ENCODE assay signal across 14 cellular contexts in the genomic region with DNA sequence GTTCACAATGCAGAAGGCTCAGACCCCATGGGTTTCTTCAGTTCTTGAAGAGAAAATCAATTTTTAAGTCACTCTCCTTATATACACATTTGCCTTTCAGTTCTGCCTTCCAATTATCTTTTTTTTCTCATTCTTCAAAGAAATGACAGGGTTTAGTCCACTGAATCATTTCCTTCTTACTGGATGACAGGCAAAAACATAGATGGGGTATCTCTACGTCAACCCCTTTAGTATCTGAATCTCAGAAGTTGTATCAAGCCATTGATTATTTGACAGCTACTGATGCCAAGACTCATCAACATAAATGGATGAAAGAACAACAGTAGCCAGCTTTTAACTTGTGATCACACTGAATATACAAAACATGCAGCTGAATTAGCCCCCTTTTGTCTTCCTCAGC. TPM values are rescaled to one million over a fixed set of nuclear protein-coding genes. Genes with fewer than 3 reads are reported as not detected.
DNase-seq lines count a peak whose midpoint lies in the region; ATAC-seq and TF ChIP-seq lines count a peak whose summit lies in the region.
"Had no signal": no experiment of that assay in that cellular context is flagged by ENCODE, and none has a peak within 500 bp of the region (broad histone marks: within the 10 kb centered on the region; RNA-seq: fewer than 3 reads in every experiment).

No MANE protein-coding gene starts in this region.

- TF ChIP-seq CTCF in brain (conservative IDR thresholded peaks at IDR 0.05), result no peak

- H3K4me3 Mint-ChIP-seq in activated CD4-positive, alpha-beta memory T cell treated with anti-CD3 and anti-CD28 coated beads for 36 hours, result no peak overlapping the region
- no peak overlapping the region for H3K4me3 Mint-ChIP-seq in activated CD4-positive, alpha-beta memory T cell treated with anti-CD3 and anti-CD28 coated beads, Interleukin-2, amount 10 ng/mL, durations not matched to agents 7 days and 5 days
- peak overlapping the region in 3 of 5 experiments; percentile 37 to 61 (median 58) for H3K4me3 Mint-ChIP-seq in brain
- H3K4me3 Mint-ChIP-seq: CD14-positive monocyte had no signal

- intact Hi-C loops in activated CD4-positive, alpha-beta memory T cell treated with anti-CD3 and anti-CD28 coated beads for 36 hours (cut with micrococcal nuclease), result no loop called here

- no peaks in the 10 kb centered on the region for H3K27me3 Mint-ChIP-seq in activated CD4-positive, alpha-beta memory T cell treated with anti-CD3 and anti-CD28 coated beads for 36 hours
- no peaks in the 10 kb centered on the region for H3K27me3 Mint-ChIP-seq in activated CD4-positive, alpha-beta memory T cell treated with anti-CD3 and anti-CD28 coated beads, Interleukin-2, amount 10 ng/mL, durations not matched to agents 7 days and 5 days
- peaks cover under 1% of the 10 kb centered on the region for H3K27me3 Mint-ChIP-seq in brain

- H3K4me1 Mint-ChIP-seq in activated CD4-positive, alpha-beta memory T cell treated with anti-CD3 and anti-CD28 coated beads for 36 hours (ENCODE audit: low read depth), result peaks cover 42% of the 10 kb centered on the region
- H3K4me1 Mint-ChIP-seq in activated CD4-positive, alpha-beta memory T cell treated with anti-CD3 and anti-CD28 coated beads, Interleukin-2, amount 10 ng/mL, durations not matched to agents 7 days and 5 days, result peaks cover 40% of the 10 kb centered on the region
- H3K4me1 Mint-ChIP-seq in brain, result peaks cover 64% of the 10 kb centered on the region

- H3K9me3 Mint-ChIP-seq in activated CD4-positive, alpha-beta memory T cell treated with anti-CD3 and anti-CD28 coated beads for 36 hours, result no peaks in the 10 kb centered on the region
- H3K9me3 Mint-ChIP-seq in activated CD4-positive, alpha-beta memory T cell treated with anti-CD3 and anti-CD28 coated beads, Interleukin-2, amount 10 ng/mL, durations not matched to agents 7 days and 5 days, result no peaks in the 10 kb centered on the region
- H3K9me3 Mint-ChIP-seq in brain, result no peaks in the 10 kb centered on the region

- peak overlapping the region; percentile 0 for H3K27ac ChIP-seq in substantia nigra (ENCODE audit: low read depth, low read length, poor library complexity, severe bottlenecking)

- peaks cover 32% of the 10 kb centered on the region for H3K36me3 Mint-ChIP-seq in activated CD4-positive, alpha-beta memory T cell treated with anti-CD3 and anti-CD28 coated beads for 36 hours
- H3K36me3 Mint-ChIP-seq in activated CD4-positive, alpha-beta memory T cell treated with anti-CD3 and anti-CD28 coated beads, Interleukin-2, amount 10 ng/mL, durations not matched to agents 7 days and 5 days (ENCODE audit: low read depth), result peaks cover 68% of the 10 kb centered on the region
- peaks cover 59% of the 10 kb centered on the region for H3K36me3 Mint-ChIP-seq in brain

- POLR2A ChIA-PET in activated CD4-positive, alpha-beta memory T cell treated with anti-CD3 and anti-CD28 coated beads for 36 hours (lab: Charles Lee), result interaction anchor here (1.0 to 1.1 kb wide), 2 partner anchors 11 to 14 kb away, joined by 4 to 8 read pairs; no protein-coding TSS in a partner anchor
- POLR2A ChIA-PET in activated CD4-positive, alpha-beta memory T cell treated with anti-CD3 and anti-CD28 coated beads, Interleukin-2, amount 10 ng/mL, durations not matched to agents 7 days and 5 days (lab: Charles Lee), result interaction anchor here (1.0 to 2.4 kb wide), 4 partner anchors 10 to 21 kb away, joined by 3 to 10 read pairs (median 4); no protein-coding TSS in a partner anchor

- no peak for ATAC-seq in SK-N-SH treated with all-trans-retinoic acid at 6 μM for 48 hours
- ATAC-seq: HCT116, Right ventricle myocardium inferior had no signal

- peak overlapping the region; percentile 60 for H3K27ac Mint-ChIP-seq in activated CD4-positive, alpha-beta memory T cell treated with anti-CD3 and anti-CD28 coated beads for 36 hours
- no peak overlapping the region for H3K27ac Mint-ChIP-seq in activated CD4-positive, alpha-beta memory T cell treated with anti-CD3 and anti-CD28 coated beads, Interleukin-2, amount 10 ng/mL, durations not matched to agents 7 days and 5 days
- H3K27ac Mint-ChIP-seq in brain, result peak overlapping the region in 3 of 5 experiments; percentile 71 to 92 (median 85)
- H3K27ac Mint-ChIP-seq: CD14-positive monocyte had no signal

- DNase-seq in activated CD4-positive, alpha-beta memory T cell treated with anti-CD3 and anti-CD28 coated beads for 36 hours, result no peak
- no peak for DNase-seq in activated CD4-positive, alpha-beta memory T cell treated with anti-CD3 and anti-CD28 coated beads, Interleukin-2, amount 10 ng/mL, durations not matched to agents 7 days and 5 days
- DNase-seq in NCI-H2227 treated with DMSO at 0.1 percent for 48 hours (lab: John Stamatoyannopoulos, UW) (peak; percentile 16), substantia nigra (lab: John Stamatoyannopoulos, UW) (no peak), cerebellar nuclear complex (lab: John Stamatoyannopoulos, UW) (no peak)
- DNase-seq in stimulated activated naive CD4-positive, alpha-beta T cell (lab: John Stamatoyannopoulos, UW), result no peak
- DNase-seq: DMS53, NCI-H187, NCI-H524 had no signal

- CTCF ChIA-PET in activated CD4-positive, alpha-beta memory T cell treated with anti-CD3 and anti-CD28 coated beads for 36 hours (lab: Charles Lee), result no interaction called here
- CTCF ChIA-PET in activated CD4-positive, alpha-beta memory T cell treated with anti-CD3 and anti-CD28 coated beads, Interleukin-2, amount 10 ng/mL, durations not matched to agents 7 days and 5 days (lab: Charles Lee), result interaction anchor here (0.7 to 1.1 kb wide), 3 partner anchors 11 to 416 kb away, joined by 3 to 5 read pairs (median 3); no protein-coding TSS in a partner anchor

TF ChIP-seq in SK-N-SH treated with all-trans-retinoic acid at 6 μM for 48 hours, 23 proteins besides CTCF, POLR2A, EP300 and RAD21 (continues in another document):
- no peak for TF ChIP-seq GLIS3 (CRISPR knock-in tag; IDR thresholded peaks at IDR 0.05)
- no peak for TF ChIP-seq PPARA (CRISPR knock-in tag; IDR thresholded peaks at IDR 0.05; ENCODE audit: borderline replicate concordance)
- TF ChIP-seq BACH2 (CRISPR knock-in tag; IDR thresholded peaks at IDR 0.05; ENCODE audit: borderline replicate concordance), result no peak
- TF ChIP-seq, protein P1, sequence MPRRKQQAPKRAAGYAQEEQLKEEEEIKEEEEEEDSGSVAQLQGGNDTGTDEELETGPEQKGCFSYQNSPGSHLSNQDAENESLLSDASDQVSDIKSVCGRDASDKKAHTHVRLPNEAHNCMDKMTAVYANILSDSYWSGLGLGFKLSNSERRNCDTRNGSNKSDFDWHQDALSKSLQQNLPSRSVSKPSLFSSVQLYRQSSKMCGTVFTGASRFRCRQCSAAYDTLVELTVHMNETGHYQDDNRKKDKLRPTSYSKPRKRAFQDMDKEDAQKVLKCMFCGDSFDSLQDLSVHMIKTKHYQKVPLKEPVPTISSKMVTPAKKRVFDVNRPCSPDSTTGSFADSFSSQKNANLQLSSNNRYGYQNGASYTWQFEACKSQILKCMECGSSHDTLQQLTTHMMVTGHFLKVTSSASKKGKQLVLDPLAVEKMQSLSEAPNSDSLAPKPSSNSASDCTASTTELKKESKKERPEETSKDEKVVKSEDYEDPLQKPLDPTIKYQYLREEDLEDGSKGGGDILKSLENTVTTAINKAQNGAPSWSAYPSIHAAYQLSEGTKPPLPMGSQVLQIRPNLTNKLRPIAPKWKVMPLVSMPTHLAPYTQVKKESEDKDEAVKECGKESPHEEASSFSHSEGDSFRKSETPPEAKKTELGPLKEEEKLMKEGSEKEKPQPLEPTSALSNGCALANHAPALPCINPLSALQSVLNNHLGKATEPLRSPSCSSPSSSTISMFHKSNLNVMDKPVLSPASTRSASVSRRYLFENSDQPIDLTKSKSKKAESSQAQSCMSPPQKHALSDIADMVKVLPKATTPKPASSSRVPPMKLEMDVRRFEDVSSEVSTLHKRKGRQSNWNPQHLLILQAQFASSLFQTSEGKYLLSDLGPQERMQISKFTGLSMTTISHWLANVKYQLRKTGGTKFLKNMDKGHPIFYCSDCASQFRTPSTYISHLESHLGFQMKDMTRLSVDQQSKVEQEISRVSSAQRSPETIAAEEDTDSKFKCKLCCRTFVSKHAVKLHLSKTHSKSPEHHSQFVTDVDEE (CRISPR knock-in tag; IDR thresholded peaks at IDR 0.05), result no peak
- TF ChIP-seq OSR1 (CRISPR knock-in tag; IDR thresholded peaks at IDR 0.05), result no peak
- no peak for TF ChIP-seq CSDC2 (CRISPR knock-in tag; IDR thresholded peaks at IDR 0.05)
- TF ChIP-seq, protein P2, sequence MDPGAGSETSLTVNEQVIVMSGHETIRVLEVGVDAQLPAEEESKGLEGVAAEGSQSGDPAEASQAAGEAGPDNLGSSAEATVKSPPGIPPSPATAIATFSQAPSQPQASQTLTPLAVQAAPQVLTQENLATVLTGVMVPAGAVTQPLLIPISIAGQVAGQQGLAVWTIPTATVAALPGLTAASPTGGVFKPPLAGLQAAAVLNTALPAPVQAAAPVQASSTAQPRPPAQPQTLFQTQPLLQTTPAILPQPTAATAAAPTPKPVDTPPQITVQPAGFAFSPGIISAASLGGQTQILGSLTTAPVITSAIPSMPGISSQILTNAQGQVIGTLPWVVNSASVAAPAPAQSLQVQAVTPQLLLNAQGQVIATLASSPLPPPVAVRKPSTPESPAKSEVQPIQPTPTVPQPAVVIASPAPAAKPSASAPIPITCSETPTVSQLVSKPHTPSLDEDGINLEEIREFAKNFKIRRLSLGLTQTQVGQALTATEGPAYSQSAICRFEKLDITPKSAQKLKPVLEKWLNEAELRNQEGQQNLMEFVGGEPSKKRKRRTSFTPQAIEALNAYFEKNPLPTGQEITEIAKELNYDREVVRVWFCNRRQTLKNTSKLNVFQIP (CRISPR knock-in tag; IDR thresholded peaks at IDR 0.05; ENCODE audit: borderline replicate concordance, low read depth), result no peak
- no peak for TF ChIP-seq SNAI2 (CRISPR knock-in tag; IDR thresholded peaks at IDR 0.05)
- TF ChIP-seq ZC3H10 (CRISPR knock-in tag; IDR thresholded peaks at IDR 0.05), result no peak
- TF ChIP-seq ZFP3 (CRISPR knock-in tag; IDR thresholded peaks at IDR 0.05), result no peak
- no peak for TF ChIP-seq ZFP30 (CRISPR knock-in tag; IDR thresholded peaks at IDR 0.05)

RNA-seq across cellular contexts. Expression of a gene that starts 6.5 kb away (rescaled TPM):
- total RNA-seq in activated CD4-positive, alpha-beta memory T cell treated with anti-CD3 and anti-CD28 coated beads for 36 hours, result 10 to 100 TPM; 18.2 to 19.3 TPM
- 10 to 100 TPM; 44.9 to 46.6 TPM for total RNA-seq in activated CD4-positive, alpha-beta memory T cell treated with anti-CD3 and anti-CD28 coated beads, Interleukin-2, amount 10 ng/mL, durations not matched to agents 7 days and 5 days
- 5.6 TPM for polyA plus RNA-seq in brain (ENCODE audit: insufficient read depth, low read depth, low replicate concordance)

Comparison
In these comparisons a context has a peak if more than half of its experiments do, and no peak if none do; other contexts are left out.
1. H3K4me3 Mint-ChIP-seq: peak in brain (3 of 5); none in activated CD4-positive, alpha-beta memory T cell treated with anti-CD3 and anti-CD28 coated beads for 36 hours (single experiment) and activated CD4-positive, alpha-beta memory T cell treated with anti-CD3 and anti-CD28 coated beads, Interleukin-2, amount 10 ng/mL, durations not matched to agents 7 days and 5 days (single experiment).